In the genomic region with DNA sequence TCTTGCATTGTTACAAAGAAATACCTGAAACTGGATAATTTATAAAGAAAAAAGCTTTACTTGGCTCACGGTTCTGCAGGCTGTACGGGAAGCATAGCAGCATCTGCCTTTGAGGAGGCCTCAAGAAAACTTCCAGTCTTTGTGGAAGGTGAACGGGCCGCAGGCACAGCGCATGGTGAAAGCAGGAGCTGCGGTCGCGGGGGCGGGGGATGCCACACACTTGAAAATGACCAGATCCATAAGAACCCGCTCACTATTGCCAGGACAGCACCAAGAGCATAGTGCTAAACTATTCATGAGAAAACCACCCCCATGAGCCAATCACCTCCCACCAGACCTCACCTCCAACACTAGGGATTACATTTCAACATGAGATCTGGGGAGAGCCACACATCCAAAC, we compare ENCODE assay signal across 29 cellular contexts. TPM values are rescaled to one million over a fixed set of nuclear protein-coding genes. Genes with fewer than 3 reads are reported as not detected.
"Had no signal": no experiment of that assay in that cellular context is flagged by ENCODE, and none has a peak within 500 bp of the region (broad histone marks: within the 10 kb centered on the region; RNA-seq: fewer than 3 reads in every experiment).

No MANE protein-coding gene starts in this region.

- H3K9me3 Mint-ChIP-seq: immature natural killer cell; naive thymus-derived CD8-positive, alpha-beta T cell; stimulated activated naive CD8-positive, alpha-beta T cell treated with anti-CD3 and anti-CD28 coated beads, Interleukin-15, amount 100 ng/mL, for 72 hours had no signal

- H3K27ac Mint-ChIP-seq: immature natural killer cell; progenitor cell of endocrine pancreas; stimulated activated memory B cell treated with anti-CD40 and anti-IgM and Interleukin-4, amounts not matched to agents 10 μg/mL and 1 μg/mL and 100 μg/mL, for 72 hours; stimulated activated naive CD8-positive, alpha-beta T cell treated with anti-CD3 and anti-CD28 coated beads, Interleukin-15, amount 100 ng/mL, for 72 hours had no signal

- H3K27me3 ChIP-seq: ovary, right atrium auricular region, right lobe of liver, tibial nerve, upper lobe of left lung, vagina had no signal

- FAIRE-seq: islet of Langerhans, kidney had no signal

- H3K4me1 Mint-ChIP-seq: immature natural killer cell; naive thymus-derived CD8-positive, alpha-beta T cell; stimulated activated memory B cell treated with anti-CD40 and anti-IgM and Interleukin-4, amounts not matched to agents 10 μg/mL and 1 μg/mL and 100 μg/mL, for 72 hours had no signal

- ATAC-seq: left colon; left lung; naive thymus-derived CD8-positive, alpha-beta T cell; right lobe of liver; stimulated activated memory B cell treated with anti-CD40 and anti-IgM and Interleukin-4, amounts not matched to agents 10 μg/mL and 1 μg/mL and 100 μg/mL, for 72 hours; stimulated activated naive CD8-positive, alpha-beta T cell treated with anti-CD3 and anti-CD28 coated beads, Interleukin-15, amount 100 ng/mL, for 72 hours had no signal

- DNase-seq: hypothalamus; immature natural killer cell; kidney; left colon; left lung; mesendoderm; naive thymus-derived CD8-positive, alpha-beta T cell; nucleus accumbens; ovary; right lobe of liver; stimulated activated CD4-positive, alpha-beta T cell treated with anti-CD3 and anti-CD28 coated beads, Interleukin-1b, Interleukin-23, amount 100 ng/mL, for 48 hours; stimulated activated CD4-positive, alpha-beta T cell treated with anti-CD3 and anti-CD28 coated beads, Interleukin-2, amount 100 ng/mL, for 48 hours; stimulated activated CD4-positive, alpha-beta T cell treated with anti-CD3 and anti-CD28 coated beads, Interleukin-4, amount 100 ng/mL, for 4 hours; stimulated activated CD8-positive, alpha-beta memory T cell treated with anti-CD3 and anti-CD28 coated beads, Interleukin-4, amount 100 ng/mL, for 48 hours; stimulated activated naive CD4-positive, alpha-beta T cell treated with Interleukin-2 at 50 U/mL for 16 hours; stimulated activated naive CD8-positive, alpha-beta T cell treated with anti-CD3 and anti-CD28 coated beads, Interleukin-15, amount 100 ng/mL, for 72 hours; substantia nigra had no signal

- H3K4me2 ChIP-seq: smooth muscle cell had no signal

- H3K36me3 Mint-ChIP-seq: immature natural killer cell; naive thymus-derived CD8-positive, alpha-beta T cell; stimulated activated memory B cell treated with anti-CD40 and anti-IgM and Interleukin-4, amounts not matched to agents 10 μg/mL and 1 μg/mL and 100 μg/mL, for 72 hours had no signal

- H3K4me3 ChIP-seq: left lung, lung, ovary, right atrium auricular region, right lobe of liver, smooth muscle cell, tibial nerve, upper lobe of left lung, vagina had no signal

- H3K4me3 Mint-ChIP-seq: immature natural killer cell; naive thymus-derived CD8-positive, alpha-beta T cell; nephron; neural crest cell; stimulated activated memory B cell treated with anti-CD40 and anti-IgM and Interleukin-4, amounts not matched to agents 10 μg/mL and 1 μg/mL and 100 μg/mL, for 72 hours; stimulated activated naive CD8-positive, alpha-beta T cell treated with anti-CD3 and anti-CD28 coated beads, Interleukin-15, amount 100 ng/mL, for 72 hours had no signal

- H3K27ac ChIP-seq: left lung, ovary, right atrium auricular region, right lobe of liver, tibial nerve, upper lobe of left lung, vagina had no signal

- H3K4me1 ChIP-seq: left lung, right lobe of liver, upper lobe of left lung had no signal

- H3K9me3 ChIP-seq: left lung, ovary, right atrium auricular region, right lobe of liver, tibial nerve, upper lobe of left lung, vagina had no signal

- H3K36me3 ChIP-seq: left lung, ovary, right atrium auricular region, right lobe of liver, tibial nerve, upper lobe of left lung, vagina had no signal

RNA-seq across cellular contexts. Expression of gene GP1BB, which starts 54.6 kb away (rescaled TPM):
- total RNA-seq: renal cortical epithelial cell had no signal
- polyA plus RNA-seq: naive thymus-derived CD8-positive, alpha-beta T cell had no signal
